Comparison of ENCODE assay signal across 1 cellular context in the genomic region with DNA sequence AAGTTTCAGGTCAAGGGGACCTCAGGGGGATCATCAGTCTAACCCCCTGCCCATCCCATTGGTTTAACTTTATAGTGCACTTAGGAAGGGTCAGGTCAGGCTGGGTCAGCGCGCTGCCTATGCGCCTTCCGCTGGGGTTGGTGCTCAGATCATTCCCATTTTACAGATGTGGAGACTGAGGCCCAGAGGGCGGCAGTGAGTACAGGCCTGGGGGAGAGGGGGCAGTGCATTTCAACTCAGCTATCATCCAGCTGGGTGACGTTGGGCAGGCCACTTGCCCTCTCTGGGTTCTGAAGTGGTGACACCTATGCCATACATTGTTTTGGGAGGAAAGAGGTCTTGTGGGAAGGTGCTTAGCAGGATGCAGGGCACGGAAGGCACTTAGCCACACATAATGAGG.
A peak's percentile ranks its signal among the peaks of the same experiment; 100 is the strongest.
TF ChIP-seq lines count a peak whose summit lies in the region.

No MANE protein-coding gene starts in this region.

TF ChIP-seq in HepG2, 621 proteins besides CTCF, POLR2A, EP300 and RAD21 (continued from another document):
- TF ChIP-seq ZMYM3 (CRISPR knock-in tag; IDR thresholded peaks at IDR 0.05) (0 out of 2 replicates have a peak, but pooled peaks have one; percentile 51), ZNF629 (CRISPR knock-in tag; conservative IDR thresholded peaks at IDR 0.05) (peak; percentile 77), ZNF768 (CRISPR knock-in tag; IDR thresholded peaks at IDR 0.05) (peak; percentile 56; the same call in 1 of the 2 replicates)
